1 cellular context compared by ENCODE assay signal in genomic region chr19:49929611-49930482, GRCh38.
A peak's percentile ranks its signal among the peaks of the same experiment; 100 is the strongest.
TF ChIP-seq lines count a peak whose summit lies in the region.

No MANE protein-coding gene starts in this region.

TF ChIP-seq in HepG2, 621 proteins besides CTCF, POLR2A, EP300 and RAD21 (continued from another document and continues in another):
- TF ChIP-seq SKIL (CRISPR knock-in tag; IDR thresholded peaks at IDR 0.05; ENCODE audit: borderline replicate concordance) (0 out of 2 replicates have a peak, but pooled peaks have one; percentile 38), YEATS4 (CRISPR knock-in tag; IDR thresholded peaks at IDR 0.05; ENCODE audit: borderline replicate concordance) (peak; percentile 87; the same call in 1 of the 2 replicates), PITX1 (CRISPR knock-in tag; IDR thresholded peaks at IDR 0.05) (peak; percentile 28; the same call in 1 of the 2 replicates), RFXAP (CRISPR knock-in tag; IDR thresholded peaks at IDR 0.05; ENCODE audit: borderline replicate concordance) (0 out of 2 replicates have a peak, but pooled peaks have one; percentile 77), BCL3 (CRISPR knock-in tag; IDR thresholded peaks at IDR 0.05) (0 out of 2 replicates have a peak, but pooled peaks have one; percentile 25), ZNF850 (CRISPR knock-in tag; conservative IDR thresholded peaks at IDR 0.05) (no peak), RAD51 (IDR thresholded peaks at IDR 0.05; ENCODE audit: borderline replicate concordance) (no peak), PAWR (CRISPR knock-in tag; IDR thresholded peaks at IDR 0.05; ENCODE audit: borderline replicate concordance) (no peak), SRSF4 (IDR thresholded peaks at IDR 0.05; ENCODE audit: low read depth, low read length, poor library complexity, severe bottlenecking) (no peak), AFF4 (CRISPR knock-in tag; IDR thresholded peaks at IDR 0.05) (no peak), HNRNPUL1 (IDR thresholded peaks at IDR 0.05; ENCODE audit: low read depth, low read length) (no peak), SMYD3 (CRISPR knock-in tag; IDR thresholded peaks at IDR 0.05) (no peak; the same call in 1 of the 2 replicates), ZNF136 (CRISPR knock-in tag; IDR thresholded peaks at IDR 0.05; ENCODE audit: low read depth) (0 out of 2 replicates have a peak, but pooled peaks have one; percentile 67), ZNF280D (CRISPR knock-in tag; IDR thresholded peaks at IDR 0.05) (0 out of 2 replicates have a peak, but pooled peaks have one; percentile 18), SP2 (CRISPR knock-in tag; IDR thresholded peaks at IDR 0.05) (peak; percentile 53), ATF7 (IDR thresholded peaks at IDR 0.05) (no peak), ATF7 (CRISPR knock-in tag; IDR thresholded peaks at IDR 0.05) (no peak), ZNF7 (CRISPR knock-in tag; IDR thresholded peaks at IDR 0.05) (no peak), ZNF605 (CRISPR knock-in tag; IDR thresholded peaks at IDR 0.05) (peak; percentile 66; the same call in 1 of the 2 replicates), TEF (CRISPR knock-in tag; IDR thresholded peaks at IDR 0.05) (no peak), ZSCAN22 (CRISPR knock-in tag; IDR thresholded peaks at IDR 0.05) (0 out of 2 replicates have a peak, but pooled peaks have one; percentile 1), TOPORS (CRISPR knock-in tag; IDR thresholded peaks at IDR 0.05) (peak; percentile 62; the same call in 1 of the 2 replicates), ZBTB40 (IDR thresholded peaks at IDR 0.05) (no peak), ZBTB40 (CRISPR knock-in tag; IDR thresholded peaks at IDR 0.05) (peak; percentile 15; the same call in 1 of the 2 replicates), DNMT1 (CRISPR knock-in tag; IDR thresholded peaks at IDR 0.05) (no peak; the same call in none of the 2 replicates), STAT6 (CRISPR knock-in tag; IDR thresholded peaks at IDR 0.05; ENCODE audit: borderline replicate concordance) (no peak), MATR3 (CRISPR knock-in tag; IDR thresholded peaks at IDR 0.05) (no peak), IKZF1 (IDR thresholded peaks at IDR 0.05) (no peak)
